ENCODE assay signal across 21 cellular contexts in the genomic region with DNA sequence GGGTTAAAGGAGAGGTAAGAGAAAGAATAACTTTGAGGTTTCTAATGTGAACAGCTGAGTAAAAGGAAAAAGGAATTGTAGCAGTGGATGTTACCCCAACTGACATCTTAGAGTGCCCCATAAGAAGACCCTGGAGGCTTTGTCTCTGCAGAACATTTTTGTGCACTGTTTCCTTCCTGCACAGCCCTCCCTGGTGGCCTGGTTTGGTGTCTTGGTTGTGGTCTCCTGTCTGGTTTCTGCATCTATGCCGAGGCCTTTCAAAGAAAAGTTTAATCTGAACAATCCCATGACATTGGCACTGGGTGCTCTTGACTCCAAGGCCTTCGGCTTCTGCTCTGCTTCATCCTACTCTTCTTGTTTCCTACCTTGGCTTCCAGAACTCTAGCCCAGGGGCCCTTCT. TPM values are rescaled to one million over a fixed set of nuclear protein-coding genes. Genes with fewer than 3 reads are reported as not detected.
A peak's percentile ranks its signal among the peaks of the same experiment; 100 is the strongest.
DNase-seq lines count a peak whose midpoint lies in the region; ATAC-seq and TF ChIP-seq lines count a peak whose summit lies in the region.
"Had no signal": no experiment of that assay in that cellular context is flagged by ENCODE, and none has a peak within 500 bp of the region (broad histone marks: within the 10 kb centered on the region; RNA-seq: fewer than 3 reads in every experiment).

No MANE protein-coding gene starts in this region.

- peak; percentile 14 for DNase-seq in activated naive CD8-positive, alpha-beta T cell treated with anti-CD3 and anti-CD28 coated beads for 36 hours
- no peak for DNase-seq in activated naive CD8-positive, alpha-beta T cell treated with anti-CD3 and anti-CD28 coated beads, Interleukin-2, amount 50 U/mL, for 24 hours
- peak; percentile 91 for DNase-seq in Jurkat, Clone E6-1 (ENCODE audit: low read depth, low spot score)
- peak; percentile 76 for DNase-seq in activated CD8-positive, alpha-beta T cell treated with anti-CD3 and anti-CD28 coated beads, Interleukin-2, amount 10 ng/mL, durations not matched to agents 7 days and 5 days
- DNase-seq in stimulated activated naive CD8-positive, alpha-beta T cell treated with anti-CD3 and anti-CD28 coated beads, Interleukin-15, Interleukin-2, amounts not matched to agents 100 U/mL and 50 U/mL, for 24 hours = peak; percentile 11
- DNase-seq in foreskin keratinocyte (no peak), putamen (ENCODE audit: low spot score) (no peak)
- DNase-seq: activated CD4-positive, CD25-positive, alpha-beta regulatory T cell treated with anti-CD3 and anti-CD28 coated beads, Interleukin-2, amount 50 U/mL, for 72 hours; activated CD8-positive, alpha-beta memory T cell treated with anti-CD3 and anti-CD28 coated beads, Interleukin-2, amount 50 U/mL, for 48 hours; activated naive CD4-positive, alpha-beta T cell treated with anti-CD3 and anti-CD28 coated beads, Interleukin-2, amount 50 U/mL, for 16 hours; aorta; lower lobe of right lung; NCI-H146; Peyer's patch; SIG-M5 had no signal

- TF ChIP-seq CTCF in foreskin keratinocyte (conservative IDR thresholded peaks at IDR 0.05) = no peak

- H3K4me3 ChIP-seq in Jurkat, Clone E6-1 (ENCODE audit: low read length) = peak overlapping the region; percentile 27
- H3K4me3 ChIP-seq: cardiac muscle cell, lower lobe of right lung, Peyer's patch had no signal

- peaks cover 1% of the 10 kb centered on the region for H3K9me3 Mint-ChIP-seq in activated naive CD8-positive, alpha-beta T cell treated with anti-CD3 and anti-CD28 coated beads for 36 hours
- H3K9me3 Mint-ChIP-seq in activated naive CD8-positive, alpha-beta T cell treated with anti-CD3 and anti-CD28 coated beads, Interleukin-2, amount 50 U/mL, for 24 hours = no peaks in the 10 kb centered on the region
- no peaks in the 10 kb centered on the region for H3K9me3 Mint-ChIP-seq in activated CD8-positive, alpha-beta T cell treated with anti-CD3 and anti-CD28 coated beads, Interleukin-2, amount 10 ng/mL, durations not matched to agents 7 days and 5 days (ENCODE audit: insufficient read depth)
- H3K9me3 Mint-ChIP-seq: type B pancreatic cell had no signal

- H3K27me3 Mint-ChIP-seq in activated naive CD8-positive, alpha-beta T cell treated with anti-CD3 and anti-CD28 coated beads for 36 hours = no peaks in the 10 kb centered on the region
- no peaks in the 10 kb centered on the region for H3K27me3 Mint-ChIP-seq in activated naive CD8-positive, alpha-beta T cell treated with anti-CD3 and anti-CD28 coated beads, Interleukin-2, amount 50 U/mL, for 24 hours
- H3K27me3 Mint-ChIP-seq in activated CD8-positive, alpha-beta T cell treated with anti-CD3 and anti-CD28 coated beads, Interleukin-2, amount 10 ng/mL, durations not matched to agents 7 days and 5 days (ENCODE audit: low read depth) = no peaks in the 10 kb centered on the region
- H3K27me3 Mint-ChIP-seq: type B pancreatic cell had no signal

- no peak for ATAC-seq in activated naive CD8-positive, alpha-beta T cell treated with anti-CD3 and anti-CD28 coated beads, Interleukin-2, amount 50 U/mL, for 24 hours
- peak; percentile 32 for ATAC-seq in activated CD8-positive, alpha-beta T cell treated with anti-CD3 and anti-CD28 coated beads, Interleukin-2, amount 10 ng/mL, durations not matched to agents 7 days and 5 days
- no peak for ATAC-seq in stimulated activated naive CD8-positive, alpha-beta T cell treated with anti-CD3 and anti-CD28 coated beads, Interleukin-15, Interleukin-2, amounts not matched to agents 100 U/mL and 50 U/mL, for 24 hours
- ATAC-seq in foreskin keratinocyte = no peak
- no peak for ATAC-seq in HG02678 (IDR thresholded peaks at IDR 0.05; ENCODE audit: unreplicated experiment)

- H3K4me3 Mint-ChIP-seq in activated naive CD8-positive, alpha-beta T cell treated with anti-CD3 and anti-CD28 coated beads for 36 hours = no peak overlapping the region
- H3K4me3 Mint-ChIP-seq in activated naive CD8-positive, alpha-beta T cell treated with anti-CD3 and anti-CD28 coated beads, Interleukin-2, amount 50 U/mL, for 24 hours = no peak overlapping the region
- no peak overlapping the region for H3K4me3 Mint-ChIP-seq in activated CD8-positive, alpha-beta T cell treated with anti-CD3 and anti-CD28 coated beads, Interleukin-2, amount 10 ng/mL, durations not matched to agents 7 days and 5 days
- H3K4me3 Mint-ChIP-seq: CD14-positive monocyte, type B pancreatic cell had no signal

- no peak overlapping the region for H3K27ac ChIP-seq in foreskin keratinocyte
- H3K27ac ChIP-seq: cardiac muscle cell, lower lobe of right lung, neutrophil, Peyer's patch had no signal

- H3K4me1 ChIP-seq in foreskin keratinocyte = no peaks in the 10 kb centered on the region
- H3K4me1 ChIP-seq: Peyer's patch had no signal

- H3K36me3 Mint-ChIP-seq in activated naive CD8-positive, alpha-beta T cell treated with anti-CD3 and anti-CD28 coated beads for 36 hours = no peaks in the 10 kb centered on the region
- no peaks in the 10 kb centered on the region for H3K36me3 Mint-ChIP-seq in activated naive CD8-positive, alpha-beta T cell treated with anti-CD3 and anti-CD28 coated beads, Interleukin-2, amount 50 U/mL, for 24 hours (ENCODE audit: low read depth)
- peaks cover 10% of the 10 kb centered on the region for H3K36me3 Mint-ChIP-seq in activated CD8-positive, alpha-beta T cell treated with anti-CD3 and anti-CD28 coated beads, Interleukin-2, amount 10 ng/mL, durations not matched to agents 7 days and 5 days (ENCODE audit: low read depth)
- H3K36me3 Mint-ChIP-seq: type B pancreatic cell had no signal

- peaks cover 11% of the 10 kb centered on the region for H3K4me1 Mint-ChIP-seq in activated naive CD8-positive, alpha-beta T cell treated with anti-CD3 and anti-CD28 coated beads for 36 hours
- peaks cover 17% of the 10 kb centered on the region for H3K4me1 Mint-ChIP-seq in activated naive CD8-positive, alpha-beta T cell treated with anti-CD3 and anti-CD28 coated beads, Interleukin-2, amount 50 U/mL, for 24 hours
- H3K4me1 Mint-ChIP-seq in activated CD8-positive, alpha-beta T cell treated with anti-CD3 and anti-CD28 coated beads, Interleukin-2, amount 10 ng/mL, durations not matched to agents 7 days and 5 days (ENCODE audit: low read depth) = peaks cover 30% of the 10 kb centered on the region

- H3K27ac Mint-ChIP-seq in activated naive CD8-positive, alpha-beta T cell treated with anti-CD3 and anti-CD28 coated beads for 36 hours = no peak overlapping the region
- H3K27ac Mint-ChIP-seq in activated naive CD8-positive, alpha-beta T cell treated with anti-CD3 and anti-CD28 coated beads, Interleukin-2, amount 50 U/mL, for 24 hours = no peak overlapping the region
- no peak overlapping the region for H3K27ac Mint-ChIP-seq in activated CD8-positive, alpha-beta T cell treated with anti-CD3 and anti-CD28 coated beads, Interleukin-2, amount 10 ng/mL, durations not matched to agents 7 days and 5 days
- H3K27ac Mint-ChIP-seq: CD14-positive monocyte, progenitor cell of endocrine pancreas, type B pancreatic cell had no signal

- POLR2A ChIA-PET in activated CD8-positive, alpha-beta T cell treated with anti-CD3 and anti-CD28 coated beads, Interleukin-2, amount 10 ng/mL, durations not matched to agents 7 days and 5 days (lab: Charles Lee) = interaction anchor here (0.5 to 0.6 kb wide), 2 partner anchors 33 to 701 kb away, joined by 3 to 4 read pairs; no protein-coding TSS in a partner anchor

- CTCF ChIA-PET in activated CD8-positive, alpha-beta T cell treated with anti-CD3 and anti-CD28 coated beads, Interleukin-2, amount 10 ng/mL, durations not matched to agents 7 days and 5 days (lab: Charles Lee) = interaction anchor here (0.6 to 5.9 kb wide), 6 partner anchors 11 to 435 kb away, joined by 3 to 49 read pairs (median 6); a partner anchor contains a TSS

- H3K27me3 ChIP-seq in foreskin keratinocyte = peaks cover 15% of the 10 kb centered on the region
- H3K27me3 ChIP-seq: neutrophil, Peyer's patch had no signal

RNA-seq across cellular contexts. Expression of a gene that starts 57.8 kb away (rescaled TPM):
- 1 to 10 TPM; 1.0 to 1.3 TPM for total RNA-seq in activated naive CD8-positive, alpha-beta T cell treated with anti-CD3 and anti-CD28 coated beads for 36 hours
- polyA plus RNA-seq in Jurkat, Clone E6-1 (2012; ENCODE audit: insufficient read depth, insufficient read length) = 11.7 TPM
- 1 to 10 TPM; 9.5 to 9.7 TPM for total RNA-seq in activated CD8-positive, alpha-beta T cell treated with anti-CD3 and anti-CD28 coated beads, Interleukin-2, amount 10 ng/mL, durations not matched to agents 7 days and 5 days
- 0.46 and 1.1 TPM in 2 replicates for total RNA-seq in foreskin keratinocyte
- polyA plus RNA-seq in foreskin keratinocyte = 0.27 and 0.46 TPM in 2 replicates

Comparison
In these comparisons a context has a peak if more than half of its experiments do, and no peak if none do; other contexts are left out.
1. DNase-seq: peak in activated naive CD8-positive, alpha-beta T cell treated with anti-CD3 and anti-CD28 coated beads for 36 hours (single experiment), Jurkat, Clone E6-1 (single experiment), activated CD8-positive, alpha-beta T cell treated with anti-CD3 and anti-CD28 coated beads, Interleukin-2, amount 10 ng/mL, durations not matched to agents 7 days and 5 days (single experiment) and stimulated activated naive CD8-positive, alpha-beta T cell treated with anti-CD3 and anti-CD28 coated beads, Interleukin-15, Interleukin-2, amounts not matched to agents 100 U/mL and 50 U/mL, for 24 hours (single experiment); none in activated naive CD8-positive, alpha-beta T cell treated with anti-CD3 and anti-CD28 coated beads, Interleukin-2, amount 50 U/mL, for 24 hours (single experiment), foreskin keratinocyte (0 of 2) and putamen (single experiment).